In the genomic region with DNA sequence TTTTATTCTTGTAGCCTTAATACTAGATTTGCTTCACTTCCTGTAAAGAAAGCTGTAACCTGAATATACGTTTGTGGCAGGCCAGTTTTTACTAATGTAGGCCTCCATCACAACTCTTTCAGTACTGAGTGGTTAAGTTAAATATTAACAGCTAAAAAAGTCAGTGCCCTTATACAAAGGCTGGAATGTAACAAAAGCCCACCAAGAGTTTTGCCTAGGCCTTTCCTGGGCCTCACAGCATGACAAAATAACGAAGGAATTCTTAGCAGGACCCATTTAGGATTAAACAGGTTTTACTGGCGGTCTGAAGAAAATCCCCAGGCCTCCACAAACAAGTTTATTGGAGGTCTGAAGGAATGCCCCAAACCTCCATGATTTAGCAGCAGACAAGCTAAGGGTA, we compare ENCODE assay signal across 27 cellular contexts. TPM values are rescaled to one million over a fixed set of nuclear protein-coding genes. Genes with fewer than 3 reads are reported as not detected.
DNase-seq lines count a peak whose midpoint lies in the region; ATAC-seq and TF ChIP-seq lines count a peak whose summit lies in the region.
"Had no signal": no experiment of that assay in that cellular context is flagged by ENCODE, and none has a peak within 500 bp of the region (broad histone marks: within the 10 kb centered on the region; RNA-seq: fewer than 3 reads in every experiment).

No MANE protein-coding gene starts in this region.

- no peaks in the 10 kb centered on the region for H3K9me3 ChIP-seq in Caco-2
- H3K9me3 ChIP-seq in NT2/D1 (ENCODE audit: insufficient read depth, low read length), result no peaks in the 10 kb centered on the region
- H3K9me3 ChIP-seq in endodermal cell (ENCODE audit: control insufficient read depth, low read length), result peaks cover 5% of the 10 kb centered on the region
- H3K9me3 ChIP-seq in mesodermal cell (ENCODE audit: control insufficient read depth, low read length), result no peaks in the 10 kb centered on the region
- H3K9me3 ChIP-seq in gastrocnemius medialis, result no peaks in the 10 kb centered on the region
- no peaks in the 10 kb centered on the region for H3K9me3 ChIP-seq in effector memory CD4-positive, alpha-beta T cell (ENCODE audit: control insufficient read depth, low read length)
- H3K9me3 ChIP-seq: A549, BE2C had no signal

- DNase-seq in Caco-2, result peak in 1 of 2 experiments; percentile 52
- DNase-seq in NT2/D1 (ENCODE audit: low read depth, low spot score), result peak; percentile 36
- peak; percentile 66 for DNase-seq in endodermal cell
- no peak for DNase-seq in gastrocnemius medialis
- DNase-seq in effector memory CD4-positive, alpha-beta T cell, result no peak
- DNase-seq in medulla oblongata (ENCODE audit: extremely low spot score), result no peak
- DNase-seq in iPS-NIHi11 (ENCODE audit: low spot score), result no peak
- DNase-seq: activated T-cell treated with anti-CD3 and anti-CD28 coated beads, Interleukin-2, amount 50 U/mL, for 24 hours; BE2C; effector CD4-positive, alpha-beta T cell; foreskin fibroblast; KBM-7; NCI-H1436 treated with DMSO at 0.1 percent for 48 hours; occipital lobe; stimulated activated CD4-positive, alpha-beta T cell treated with anti-CD3 and anti-CD28 coated beads, Interleukin-2, amount 100 ng/mL, for 48 hours had no signal

- H3K36me3 ChIP-seq in Caco-2 (ENCODE audit: control insufficient read depth, insufficient read depth, low read length) (no peaks in the 10 kb centered on the region), NT2/D1 (ENCODE audit: insufficient read depth, insufficient read length, low read length) (no peaks in the 10 kb centered on the region), endodermal cell (ENCODE audit: control insufficient read depth, insufficient read depth, low read length) (no peaks in the 10 kb centered on the region), mesodermal cell (ENCODE audit: control insufficient read depth, insufficient read depth, low read length) (no peaks in the 10 kb centered on the region), gastrocnemius medialis (no peaks in the 10 kb centered on the region)
- H3K36me3 ChIP-seq in effector memory CD4-positive, alpha-beta T cell (ENCODE audit: control insufficient read depth, insufficient read depth, low read length), result no peaks in the 10 kb centered on the region
- H3K36me3 ChIP-seq: BE2C had no signal

- TF ChIP-seq CTCF in Caco-2 (IDR thresholded peaks at IDR 0.05; ENCODE audit: insufficient read depth in 1 of 2, low read depth in 1 of 2, low read length in 1 of 2, severe bottlenecking in 1 of 2, unreplicated experiment in 1 of 2) (no peak), endodermal cell (conservative IDR thresholded peaks at IDR 0.05) (no peak), gastrocnemius medialis (IDR thresholded peaks at IDR 0.05 in 4 of 5, conservative IDR thresholded peaks at IDR 0.05 in 1 of 5) (no peak)

- H3K27me3 ChIP-seq in Caco-2 (replicated peaks; ENCODE audit: control insufficient read depth, insufficient read depth, low read length), result no peaks in the 10 kb centered on the region
- no peaks in the 10 kb centered on the region for H3K27me3 ChIP-seq in NT2/D1 (ENCODE audit: insufficient read depth, insufficient read length)
- H3K27me3 ChIP-seq in endodermal cell (ENCODE audit: control insufficient read depth, insufficient read depth, low read length, poor library complexity, severe bottlenecking), result no peaks in the 10 kb centered on the region
- H3K27me3 ChIP-seq in gastrocnemius medialis, result peaks cover 0 to 5% (median 3%) of the 10 kb centered on the region in 3 donors
- H3K27me3 ChIP-seq in effector memory CD4-positive, alpha-beta T cell (replicated peaks; ENCODE audit: control insufficient read depth, insufficient read depth, low read length, poor library complexity, severe bottlenecking), result no peaks in the 10 kb centered on the region
- H3K27me3 ChIP-seq: BE2C had no signal

- WGBS in endodermal cell (ENCODE audit: insufficient coverage in 1 of 2, insufficient read length in 1 of 2), 2 experiments, result 27 to 28% methylated on average over 2 to 3 of the region's 3 CpGs
- WGBS in mesodermal cell (ENCODE audit: insufficient coverage in 2 of 2), 2 experiments, result 47 to 80% methylated on average over 1 to 3 of the region's 3 CpGs

- H3K4me1 ChIP-seq in Caco-2 (peaks cover 44% of the 10 kb centered on the region), NT2/D1 (ENCODE audit: insufficient read depth, insufficient read length) (no peaks in the 10 kb centered on the region), endodermal cell (ENCODE audit: control insufficient read depth, insufficient read depth, low read length) (peaks cover 10% of the 10 kb centered on the region), mesodermal cell (ENCODE audit: control insufficient read depth, insufficient read depth, low read length, poor library complexity, severe bottlenecking) (peaks cover 18% of the 10 kb centered on the region), gastrocnemius medialis (no peaks in the 10 kb centered on the region)
- H3K4me1 ChIP-seq in effector memory CD4-positive, alpha-beta T cell (ENCODE audit: control insufficient read depth, insufficient read depth, low read length, poor library complexity, severe bottlenecking), result no peaks in the 10 kb centered on the region

- H3K27ac ChIP-seq in endodermal cell (ENCODE audit: low read depth, low read length), result peak overlapping the region; percentile 44
- peak overlapping the region; percentile 60 for H3K27ac ChIP-seq in mesodermal cell (ENCODE audit: low read depth, low read length, severe bottlenecking)
- no peak overlapping the region for H3K27ac ChIP-seq in gastrocnemius medialis
- H3K27ac ChIP-seq in effector memory CD4-positive, alpha-beta T cell (ENCODE audit: insufficient read depth, low read length, poor library complexity, severe bottlenecking), result no peak overlapping the region
- H3K27ac ChIP-seq: A549 had no signal

- no peak for TF ChIP-seq POLR2A in gastrocnemius medialis (IDR thresholded peaks at IDR 0.05)

- H3K27ac Mint-ChIP-seq in Caco-2 (ENCODE audit: unreplicated experiment) (peak overlapping the region; percentile 72), endodermal cell (peak overlapping the region; percentile 90)
- H3K27ac Mint-ChIP-seq: activated T-cell treated with anti-CD3 and anti-CD28 coated beads, Interleukin-2, amount 50 U/mL, for 24 hours; brain; stimulated activated effector memory CD8-positive, alpha-beta T cell treated with anti-CD3 and anti-CD28 coated beads, Interleukin-12 subunit alpha, Interleukin-12 subunit beta, amount 100 ng/mL, for 72 hours; T-helper 1 cell treated with Interleukin-12 subunit alpha and Interleukin-12 subunit beta and Interleukin-4 antibody, amounts not matched to agents 30 μg/mL and 1 μg/mL, for 36 hours had no signal

- CTCF ChIA-PET in Caco-2 (lab: Charles Lee), result interaction anchor here (0.6 kb wide), 1 partner anchor 1048 kb away, joined by 4 read pairs; no protein-coding TSS in a partner anchor

- H3K4me1 Mint-ChIP-seq in Caco-2 (ENCODE audit: low read depth, unreplicated experiment) (peaks cover 40% of the 10 kb centered on the region), endodermal cell (peaks cover 32% of the 10 kb centered on the region)
- H3K4me1 Mint-ChIP-seq: stimulated activated effector memory CD8-positive, alpha-beta T cell treated with anti-CD3 and anti-CD28 coated beads, Interleukin-12 subunit alpha, Interleukin-12 subunit beta, amount 100 ng/mL, for 72 hours had no signal

- H3K4me3 ChIP-seq in Caco-2 (ENCODE audit: low read depth, low read length) (no peak overlapping the region), NT2/D1 (ENCODE audit: insufficient read length, low read depth) (no peak overlapping the region), endodermal cell (ENCODE audit: low read length) (no peak overlapping the region), mesodermal cell (ENCODE audit: extremely low read depth, insufficient read depth, low read length, poor library complexity, severe bottlenecking) (no peak overlapping the region), gastrocnemius medialis (no peak overlapping the region)
- H3K4me3 ChIP-seq in effector memory CD4-positive, alpha-beta T cell (ENCODE audit: insufficient read depth, low read depth, low read length, poor library complexity, severe bottlenecking), result no peak overlapping the region
- H3K4me3 ChIP-seq: A549 had no signal

- no peaks in the 10 kb centered on the region for H3K27me3 Mint-ChIP-seq in Caco-2 (ENCODE audit: insufficient read depth, unreplicated experiment)
- H3K27me3 Mint-ChIP-seq in endodermal cell (ENCODE audit: insufficient read depth), result no peaks in the 10 kb centered on the region
- H3K27me3 Mint-ChIP-seq: brain had no signal

- in situ Hi-C loops in gastrocnemius medialis (cut with MboI; ENCODE audit: low sequenced_read_pairs in 4 of 4), result no loop called here

- POLR2A ChIA-PET in Caco-2 (lab: Charles Lee), result interaction anchor here (0.7 kb wide), 1 partner anchor 661 kb away, joined by 7 read pairs; no protein-coding TSS in a partner anchor

- ATAC-seq in gastrocnemius medialis, result no peak
- ATAC-seq: A549; stimulated activated effector memory CD8-positive, alpha-beta T cell treated with anti-CD3 and anti-CD28 coated beads, Interleukin-12 subunit alpha, Interleukin-12 subunit beta, amount 100 ng/mL, for 72 hours had no signal

- H3K36me3 Mint-ChIP-seq in Caco-2 (ENCODE audit: insufficient read depth, unreplicated experiment) (peaks cover 5% of the 10 kb centered on the region), endodermal cell (ENCODE audit: low read depth) (no peaks in the 10 kb centered on the region)
- H3K36me3 Mint-ChIP-seq: brain; stimulated activated effector memory CD8-positive, alpha-beta T cell treated with anti-CD3 and anti-CD28 coated beads, Interleukin-12 subunit alpha, Interleukin-12 subunit beta, amount 100 ng/mL, for 72 hours had no signal

- intact Hi-C loops in Caco-2 (cut with micrococcal nuclease; ENCODE audit: unreplicated experiment) (no loop called here), gastrocnemius medialis (cut with DNase I; ENCODE audit: low total_unique reads) (no loop called here)

- H3K9me3 Mint-ChIP-seq in Caco-2 (ENCODE audit: unreplicated experiment) (no peaks in the 10 kb centered on the region), endodermal cell (peaks cover 2% of the 10 kb centered on the region)
- H3K9me3 Mint-ChIP-seq: activated T-cell treated with anti-CD3 and anti-CD28 coated beads, Interleukin-2, amount 50 U/mL, for 24 hours; stimulated activated effector memory CD8-positive, alpha-beta T cell treated with anti-CD3 and anti-CD28 coated beads, Interleukin-12 subunit alpha, Interleukin-12 subunit beta, amount 100 ng/mL, for 72 hours; T-helper 1 cell treated with Interleukin-12 subunit alpha and Interleukin-12 subunit beta and Interleukin-4 antibody, amounts not matched to agents 30 μg/mL and 1 μg/mL, for 36 hours had no signal

- BruUV-seq in Caco-2 (replicated peaks; lab: Mats Ljungman, UMichigan), result no TSS peak

- H3K4me3 Mint-ChIP-seq in Caco-2 (ENCODE audit: unreplicated experiment), result no peak overlapping the region
- no peak overlapping the region for H3K4me3 Mint-ChIP-seq in endodermal cell
- H3K4me3 Mint-ChIP-seq: activated T-cell treated with anti-CD3 and anti-CD28 coated beads, Interleukin-2, amount 50 U/mL, for 24 hours; brain; stimulated activated effector memory CD8-positive, alpha-beta T cell treated with anti-CD3 and anti-CD28 coated beads, Interleukin-12 subunit alpha, Interleukin-12 subunit beta, amount 100 ng/mL, for 72 hours; T-helper 1 cell treated with Interleukin-12 subunit alpha and Interleukin-12 subunit beta and Interleukin-4 antibody, amounts not matched to agents 30 μg/mL and 1 μg/mL, for 36 hours had no signal

- H3K9ac ChIP-seq in NT2/D1 (ENCODE audit: insufficient read length, low read depth) (no peak overlapping the region), endodermal cell (ENCODE audit: extremely low read depth, low read length, poor library complexity, severe bottlenecking) (no peak overlapping the region)

RNA-seq across cellular contexts. Expression of gene PIWIL3, which starts 43.7 kb away (rescaled TPM):
- total RNA-seq in Caco-2 (2022) (0.16 and 0.45 TPM in 2 replicates), endodermal cell (not detected), gastrocnemius medialis (not detected)
- polyA plus RNA-seq in endodermal cell (2013, experiment 1 of 2), result not detected
- not detected for polyA plus RNA-seq in endodermal cell (2013, experiment 2 of 2)
- not detected for polyA plus RNA-seq in mesodermal cell (2013, experiment 1 of 2)
- not detected for polyA plus RNA-seq in mesodermal cell (2013, experiment 2 of 2)
- total RNA-seq: activated CD8-positive, alpha-beta memory T cell treated with anti-CD3 and anti-CD28 coated beads for 36 hours; cerebellum; Daoy; lung microvascular endothelial cell; NCI-H460; SK-MEL-5; ureter had no signal
- polyA plus RNA-seq: A549 had no signal

Comparison
In these comparisons a context has a peak if more than half of its experiments do, and no peak if none do; other contexts are left out.
1. DNase-seq: peak in NT2/D1 (single experiment) and endodermal cell (single experiment); none in gastrocnemius medialis (0 of 2), effector memory CD4-positive, alpha-beta T cell (0 of 3), medulla oblongata (single experiment) and iPS-NIHi11 (single experiment).
2. H3K27ac ChIP-seq: peak in endodermal cell (single experiment) and mesodermal cell (single experiment); none in gastrocnemius medialis (0 of 4) and effector memory CD4-positive, alpha-beta T cell (single experiment).